ENCODE assay signal across 8 cellular contexts in genomic region chr17:78360371-78361226, GRCh38. TPM values are rescaled to one million over a fixed set of nuclear protein-coding genes. Genes with fewer than 3 reads are reported as not detected.
A peak's percentile ranks its signal among the peaks of the same experiment; 100 is the strongest.
DNase-seq lines count a peak whose midpoint lies in the region; ATAC-seq and TF ChIP-seq lines count a peak whose summit lies in the region.

No MANE protein-coding gene starts in this region.

- intact Hi-C loops in dendritic cell treated with granulocyte-macrophage colony-stimulating factor and Interleukin-4, amounts not matched to agents 40 ng/mL and 50 ng/mL, for 4 days (cut with micrococcal nuclease), result loop anchor here (1.0 to 2.0 kb wide), 2 partner anchors 36 to 62 kb away; no protein-coding TSS in a partner anchor

- peak overlapping the region; percentile 43 to 92 (median 49) for H3K4me3 ChIP-seq in liver (ENCODE audit: low read depth in 1 of 3, low read length in 3 of 3)

- no peaks in the 10 kb centered on the region for H3K9me3 Mint-ChIP-seq in dendritic cell treated with granulocyte-macrophage colony-stimulating factor and Interleukin-4, amounts not matched to agents 40 ng/mL and 50 ng/mL, for 4 days

- H3K27ac Mint-ChIP-seq in dendritic cell treated with granulocyte-macrophage colony-stimulating factor and Interleukin-4, amounts not matched to agents 40 ng/mL and 50 ng/mL, for 4 days, result peak overlapping the region; percentile 71

- H3K4me1 Mint-ChIP-seq in dendritic cell treated with granulocyte-macrophage colony-stimulating factor and Interleukin-4, amounts not matched to agents 40 ng/mL and 50 ng/mL, for 4 days (ENCODE audit: low read depth), result peaks cover 55% of the 10 kb centered on the region

- H3K9me3 ChIP-seq in liver (ENCODE audit: control insufficient read depth in 4 of 4, low read length in 3 of 4), result no peaks in the 10 kb centered on the region

- H3K27me3 Mint-ChIP-seq in dendritic cell treated with granulocyte-macrophage colony-stimulating factor and Interleukin-4, amounts not matched to agents 40 ng/mL and 50 ng/mL, for 4 days, result peaks cover 26% of the 10 kb centered on the region

- DNase-seq in GM13977 (ENCODE audit: low spot score), result peak; percentile 93
- peak; percentile 58 to 91 for DNase-seq in NCI-H526 (lab: John Stamatoyannopoulos, UW)
- DNase-seq in activated CD4-positive, alpha-beta T cell treated with anti-CD3 and anti-CD28 coated beads, Interleukin-2, amount 50 U/mL, for 4 hours, result peak; percentile 87 to 90
- peak; percentile 98 to 99 for DNase-seq in stimulated activated CD4-positive, alpha-beta T cell treated with anti-CD3 and anti-CD28 coated beads, Interleukin-2, amount 100 ng/mL, for 48 hours

- peak overlapping the region; percentile 66 for H3K4me3 Mint-ChIP-seq in dendritic cell treated with granulocyte-macrophage colony-stimulating factor and Interleukin-4, amounts not matched to agents 40 ng/mL and 50 ng/mL, for 4 days

- peaks cover 0 to 16% (median 6%) of the 10 kb centered on the region in 4 donors for H3K36me3 ChIP-seq in liver (ENCODE audit: control insufficient read depth in 4 of 4, insufficient read depth in 3 of 4, low read depth in 1 of 4, low read length in 3 of 4)

- H3K27me3 ChIP-seq in liver (ENCODE audit: control insufficient read depth in 4 of 4, insufficient read depth in 4 of 4, low read length in 3 of 4), result no peaks in the 10 kb centered on the region

- H3K9ac ChIP-seq in liver (ENCODE audit: low read depth in 1 of 2, low read length in 2 of 2), result peak overlapping the region in 1 of 2 donors; percentile 68

- peak; percentile 25 for ATAC-seq in HG03432 (IDR thresholded peaks at IDR 0.05; ENCODE audit: unreplicated experiment)
- ATAC-seq in HG03571 (IDR thresholded peaks at IDR 0.05; ENCODE audit: unreplicated experiment), result no peak

- 2% methylated on average over 49 of the region's 49 CpGs for WGBS in liver

- peak overlapping the region; percentile 83 to 90 for H3K27ac ChIP-seq in liver (ENCODE audit: low read depth in 1 of 2, low read length in 2 of 2)

- peaks cover 4 to 33% (median 21%) of the 10 kb centered on the region in 4 donors for H3K4me1 ChIP-seq in liver (ENCODE audit: control insufficient read depth in 4 of 4, insufficient read depth in 4 of 4, low read length in 3 of 4)

- TF ChIP-seq CTCF in GM13977 (IDR thresholded peaks at IDR 0.05; ENCODE audit: extremely low read depth, insufficient read depth, missing control alignments) (peak; percentile 96), liver (IDR thresholded peaks at IDR 0.05; ENCODE audit: low read depth, low read length, missing input control) (peak; percentile 90)

- in situ Hi-C loops in GM13977 (cut with MboI; ENCODE audit: low pct_unique_long_range_greater_than_20kb, low sequenced_read_pairs, unreplicated experiment), result no loop called here

- peaks cover 42% of the 10 kb centered on the region for H3K36me3 Mint-ChIP-seq in dendritic cell treated with granulocyte-macrophage colony-stimulating factor and Interleukin-4, amounts not matched to agents 40 ng/mL and 50 ng/mL, for 4 days (ENCODE audit: low read depth)

- peak; percentile 90 to 95 for TF ChIP-seq RAD21 in liver (IDR thresholded peaks at IDR 0.05)

TF ChIP-seq in liver, 16 proteins besides CTCF, POLR2A, EP300 and RAD21:
- TF ChIP-seq TAF1 (conservative IDR thresholded peaks at IDR 0.05) (no peak), YY1 (IDR thresholded peaks at IDR 0.05) (peak; percentile 53), HNF4A (conservative IDR thresholded peaks at IDR 0.05) (peak in 1 of 2 donors; percentile 23), RXRA (IDR thresholded peaks at IDR 0.05) (peak in 1 of 2 donors; percentile 55), REST (IDR thresholded peaks at IDR 0.05) (no peak), EGR1 (IDR thresholded peaks at IDR 0.05; ENCODE audit: low read depth in 2 of 2) (peak in 1 of 2 donors; percentile 7), GABPA (IDR thresholded peaks at IDR 0.05 in 1 of 2, conservative IDR thresholded peaks at IDR 0.05 in 1 of 2) (no peak), NR2F2 (IDR thresholded peaks at IDR 0.05) (no peak)

RNA-seq across cellular contexts. Expression of gene SOCS3, which starts 0.7 kb away (rescaled TPM):
- 10 to 100 TPM; 16.1 to 48.0 TPM for total RNA-seq in liver
- 10 to 100 TPM; 12.2 to 20.5 TPM for polyA plus RNA-seq in liver

RNA-seq across cellular contexts. Expression of gene PGS1, which starts 17.9 kb away (rescaled TPM):
- 10 to 100 TPM; 13.5 to 24.1 TPM for total RNA-seq in liver
- 10 to 100 TPM in 1 of 2 donors, 1 to 10 TPM in 1; 8.1 to 10.9 TPM for polyA plus RNA-seq in liver
